In genomic region chr11:47989779-47990178, GRCh38 we compare ENCODE assay signal across 2 cellular contexts.
TF ChIP-seq lines count a peak whose summit lies in the region.

No MANE protein-coding gene starts in this region.

TF ChIP-seq in A549, 52 proteins besides CTCF, POLR2A, EP300 and RAD21:
- TF ChIP-seq ZFP36 (IDR thresholded peaks at IDR 0.05; ENCODE audit: borderline replicate concordance, partially characterized antibody) = peak; percentile 91
- peak in 1 of 2 experiments; percentile 29; a peak in 1 of 4 replicates for TF ChIP-seq CEBPB (IDR thresholded peaks at IDR 0.05)
- TF ChIP-seq GATA3 (IDR thresholded peaks at IDR 0.05; ENCODE audit: borderline replicate concordance) = peak; percentile 30; the same call in 1 of the 2 replicates
- TF ChIP-seq HOXA7 (CRISPR knock-in tag; IDR thresholded peaks at IDR 0.05) = peak; percentile 66; the same call in 1 of the 2 replicates
- TF ChIP-seq JUN (IDR thresholded peaks at IDR 0.05) = 0 out of 5 replicates have a peak, but pooled peaks of 1 of the 2 experiments have one; percentile 73
- TF ChIP-seq MAFK (IDR thresholded peaks at IDR 0.05; ENCODE audit: partially characterized antibody) = no peak
- no peak for TF ChIP-seq HEYL (CRISPR knock-in tag; IDR thresholded peaks at IDR 0.05)
- peak; percentile 96 for TF ChIP-seq HDAC2 (IDR thresholded peaks at IDR 0.05)
- TF ChIP-seq CHD4 (IDR thresholded peaks at IDR 0.05; ENCODE audit: borderline replicate concordance) = peak; percentile 87; the same call in 1 of the 2 replicates
- peak; percentile 97 for TF ChIP-seq KDM1A (IDR thresholded peaks at IDR 0.05; ENCODE audit: low read depth)

TF ChIP-seq in HCT116, 20 proteins besides CTCF, POLR2A, EP300 and RAD21:
- TF ChIP-seq MAX (IDR thresholded peaks at IDR 0.05) (peak; percentile 18; the same call in 1 of the 2 replicates), ELF1 (IDR thresholded peaks at IDR 0.05; ENCODE audit: borderline replicate concordance, low read depth) (no peak), SRF (IDR thresholded peaks at IDR 0.05; ENCODE audit: low read depth) (no peak)
